ENCODE assay signal across 28 cellular contexts in the genomic region with DNA sequence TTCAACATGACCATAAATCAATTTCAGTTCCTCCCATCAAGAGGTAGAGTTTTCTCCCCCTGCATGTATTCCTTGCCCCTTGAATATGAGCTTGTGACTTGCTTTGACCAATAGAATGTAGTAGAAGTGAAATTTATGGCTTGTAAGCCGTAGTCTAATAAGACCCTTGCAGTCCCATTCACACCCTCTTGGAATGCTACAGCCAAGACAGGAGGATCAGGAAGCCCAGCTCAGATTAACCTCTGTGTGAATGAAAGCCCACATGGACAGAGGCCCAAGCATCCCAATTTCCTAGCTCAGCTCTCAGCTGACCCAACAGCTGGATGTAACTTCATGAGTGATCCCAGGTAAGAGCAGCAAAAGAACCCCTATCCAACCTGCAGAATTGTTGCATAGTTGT.
"Had no signal": no experiment of that assay in that cellular context is flagged by ENCODE, and none has a peak within 500 bp of the region (broad histone marks: within the 10 kb centered on the region; RNA-seq: fewer than 3 reads in every experiment).

No MANE protein-coding gene starts in this region.

- H3K4me1 ChIP-seq: adrenal gland, right lobe of liver had no signal

- H3K4me3 ChIP-seq: adrenal gland, body of pancreas, coronary artery, dorsolateral prefrontal cortex, right lobe of liver, skin epidermis, thoracic aorta had no signal

- H3K27ac ChIP-seq: adrenal gland, body of pancreas, coronary artery, dorsolateral prefrontal cortex, right lobe of liver, skin epidermis, thoracic aorta had no signal

- ATAC-seq: activated CD4-positive, CD25-positive, alpha-beta regulatory T cell treated with anti-CD3 and anti-CD28 coated beads, Interleukin-2, amount 50 U/mL, for 24 hours; natural killer cell; T-cell had no signal

- H3K36me3 Mint-ChIP-seq: activated naive CD8-positive, alpha-beta T cell treated with anti-CD3 and anti-CD28 coated beads for 36 hours; natural killer cell; stimulated activated effector memory CD8-positive, alpha-beta T cell treated with anti-CD3 and anti-CD28 coated beads, Interleukin-12 subunit alpha, Interleukin-12 subunit beta, amount 100 ng/mL, for 72 hours; T-cell had no signal

- H3K9me3 ChIP-seq: adrenal gland, body of pancreas, right lobe of liver, thoracic aorta had no signal

- H3K27ac Mint-ChIP-seq: activated naive CD4-positive, alpha-beta T cell treated with anti-CD3 and anti-CD28 coated beads for 36 hours; activated naive CD8-positive, alpha-beta T cell treated with anti-CD3 and anti-CD28 coated beads for 36 hours; activated T-helper 1 cell treated with anti-CD3 and anti-CD28 coated beads, Interleukin-12 subunit alpha, Interleukin-12 subunit beta, Interleukin-2, Interleukin-4 antibody, amounts not matched to agents 30 ng/mL and 10 ng/mL and 1 ng/mL, durations not matched to agents 14 hours and 24 hours and 36 hours; natural killer cell; stimulated activated effector memory CD8-positive, alpha-beta T cell treated with anti-CD3 and anti-CD28 coated beads, Interleukin-12 subunit alpha, Interleukin-12 subunit beta, amount 100 ng/mL, for 72 hours; stimulated activated naive CD8-positive, alpha-beta T cell treated with anti-CD3 and anti-CD28 coated beads, Interleukin-15, Interleukin-2, amounts not matched to agents 100 ng/mL and 50 ng/mL, for 24 hours; T-cell had no signal

- H3K27me3 ChIP-seq: adrenal gland, body of pancreas, dorsolateral prefrontal cortex, right lobe of liver had no signal

- H3K27me3 Mint-ChIP-seq: activated naive CD8-positive, alpha-beta T cell treated with anti-CD3 and anti-CD28 coated beads for 36 hours; stimulated activated naive CD8-positive, alpha-beta T cell treated with anti-CD3 and anti-CD28 coated beads, Interleukin-15, Interleukin-2, amounts not matched to agents 100 ng/mL and 50 ng/mL, for 24 hours; T-cell had no signal

- H3K9me3 Mint-ChIP-seq: activated naive CD4-positive, alpha-beta T cell treated with anti-CD3 and anti-CD28 coated beads for 36 hours; activated naive CD8-positive, alpha-beta T cell treated with anti-CD3 and anti-CD28 coated beads for 36 hours; activated T-helper 1 cell treated with anti-CD3 and anti-CD28 coated beads, Interleukin-12 subunit alpha, Interleukin-12 subunit beta, Interleukin-2, Interleukin-4 antibody, amounts not matched to agents 30 ng/mL and 10 ng/mL and 1 ng/mL, durations not matched to agents 14 hours and 24 hours and 36 hours; natural killer cell; stimulated activated effector memory CD8-positive, alpha-beta T cell treated with anti-CD3 and anti-CD28 coated beads, Interleukin-12 subunit alpha, Interleukin-12 subunit beta, amount 100 ng/mL, for 72 hours; stimulated activated naive CD8-positive, alpha-beta T cell treated with anti-CD3 and anti-CD28 coated beads, Interleukin-15, Interleukin-2, amounts not matched to agents 100 ng/mL and 50 ng/mL, for 24 hours; T-cell had no signal

- H3K4me1 Mint-ChIP-seq: activated naive CD8-positive, alpha-beta T cell treated with anti-CD3 and anti-CD28 coated beads for 36 hours; natural killer cell; stimulated activated effector memory CD8-positive, alpha-beta T cell treated with anti-CD3 and anti-CD28 coated beads, Interleukin-12 subunit alpha, Interleukin-12 subunit beta, amount 100 ng/mL, for 72 hours; T-cell had no signal

- H3K36me3 ChIP-seq: adrenal gland, right lobe of liver, thoracic aorta had no signal

- H3K4me3 Mint-ChIP-seq: activated naive CD4-positive, alpha-beta T cell treated with anti-CD3 and anti-CD28 coated beads for 36 hours; activated naive CD8-positive, alpha-beta T cell treated with anti-CD3 and anti-CD28 coated beads for 36 hours; activated T-helper 1 cell treated with anti-CD3 and anti-CD28 coated beads, Interleukin-12 subunit alpha, Interleukin-12 subunit beta, Interleukin-2, Interleukin-4 antibody, amounts not matched to agents 30 ng/mL and 10 ng/mL and 1 ng/mL, durations not matched to agents 14 hours and 24 hours and 36 hours; natural killer cell; stimulated activated effector memory CD8-positive, alpha-beta T cell treated with anti-CD3 and anti-CD28 coated beads, Interleukin-12 subunit alpha, Interleukin-12 subunit beta, amount 100 ng/mL, for 72 hours; stimulated activated naive CD8-positive, alpha-beta T cell treated with anti-CD3 and anti-CD28 coated beads, Interleukin-15, Interleukin-2, amounts not matched to agents 100 ng/mL and 50 ng/mL, for 24 hours; T-cell had no signal

- DNase-seq: activated CD4-positive, alpha-beta T cell treated with anti-CD3 and anti-CD28 coated beads for 48 hours; activated CD4-positive, alpha-beta T cell treated with anti-CD3 and anti-CD28 coated beads, Interleukin-2, amount 50 U/mL, for 48 hours; activated CD8-positive, alpha-beta memory T cell treated with anti-CD3 and anti-CD28 coated beads for 24 hours; activated CD8-positive, alpha-beta memory T cell treated with anti-CD3 and anti-CD28 coated beads, Interleukin-2, amount 50 U/mL, for 4 hours; activated effector memory CD4-positive, alpha-beta T cell treated with anti-CD3 and anti-CD28 coated beads, Interleukin-2, amount 50 U/mL, for 16 hours; activated naive CD4-positive, alpha-beta T cell treated with anti-CD3 and anti-CD28 coated beads for 36 hours; activated naive CD8-positive, alpha-beta T cell treated with anti-CD3 and anti-CD28 coated beads for 36 hours; activated T-cell treated with anti-CD3 and anti-CD28 coated beads, Interleukin-2, amount 50 U/mL, for 1 hour; adrenal gland; aorta; body of pancreas; dorsolateral prefrontal cortex; effector memory CD4-positive, alpha-beta T cell; erythroblast; midbrain; natural killer cell; right lobe of liver; stimulated activated CD4-positive, alpha-beta T cell treated with anti-CD3 and anti-CD28 coated beads, Interleukin-12 subunit alpha, Interleukin-12 subunit beta, amount 100 ng/mL, for 4 hours; stimulated activated CD4-positive, alpha-beta T cell treated with anti-CD3 and anti-CD28 coated beads, Interleukin-4, amount 100 ng/mL, for 1 hour; T-cell; trophoblast cell had no signal
